Comparison of ENCODE assay signal across 26 cellular contexts in genomic region chr15:100598655-100599054, GRCh38. TPM values are rescaled to one million over a fixed set of nuclear protein-coding genes. Genes with fewer than 3 reads are reported as not detected.
DNase-seq lines count a peak whose midpoint lies in the region; ATAC-seq and TF ChIP-seq lines count a peak whose summit lies in the region.
"Had no signal": no experiment of that assay in that cellular context is flagged by ENCODE, and none has a peak within 500 bp of the region (broad histone marks: within the 10 kb centered on the region; RNA-seq: fewer than 3 reads in every experiment).

No MANE protein-coding gene starts in this region.

- no peak overlapping the region for H3K4me3 ChIP-seq in CD8-positive, alpha-beta T cell (ENCODE audit: low read depth, low read length)
- H3K4me3 ChIP-seq in GM23248, result no peak overlapping the region
- H3K4me3 ChIP-seq: breast epithelium, left ventricle myocardium inferior, Peyer's patch had no signal

- no peak for DNase-seq in CD4-positive, alpha-beta T cell
- no peak for DNase-seq in CD8-positive, alpha-beta T cell
- no peak for DNase-seq in activated CD8-positive, alpha-beta T cell treated with anti-CD3 and anti-CD28 coated beads, Interleukin-2, amount 10 ng/mL, durations not matched to agents 7 days and 5 days
- DNase-seq in natural killer cell (no peak), glutamatergic neuron (no peak), GM23248 (no peak)
- DNase-seq: activated CD4-positive, alpha-beta T cell treated with anti-CD3 and anti-CD28 coated beads for 1 hour; activated gamma-delta T cell; amygdala; DMS53; effector memory CD8-positive, alpha-beta T cell; foreskin fibroblast; GDM1; GOT3; hippocampal formation; left ventricle myocardium inferior; MM.1S; NCI-H1436; NCI-H510A; Peyer's patch; SIG-M5; small intestine; stimulated activated CD4-positive, alpha-beta T cell treated with anti-CD3 and anti-CD28 coated beads, Interleukin-1b, Interleukin-23, amount 100 ng/mL, for 48 hours; SW 1271 had no signal

- in situ Hi-C loops in GM23248 (cut with MboI), result no loop called here

- no peak overlapping the region for H2AFZ ChIP-seq in GM23248

- peak overlapping the region; percentile 67 for H3K27ac ChIP-seq in CD4-positive, alpha-beta T cell (ENCODE audit: low read depth, low read length)
- H3K27ac ChIP-seq in CD8-positive, alpha-beta T cell (ENCODE audit: low read depth, low read length), result peak overlapping the region; percentile 36
- H3K27ac ChIP-seq in GM23248, result no peak overlapping the region
- H3K27ac ChIP-seq: left ventricle myocardium inferior, Peyer's patch had no signal

- no peak for ATAC-seq in CD4-positive, alpha-beta T cell (ENCODE audit: poor library complexity)
- no peak for ATAC-seq in CD8-positive, alpha-beta T cell
- no peak for ATAC-seq in activated CD8-positive, alpha-beta T cell treated with anti-CD3 and anti-CD28 coated beads, Interleukin-2, amount 10 ng/mL, durations not matched to agents 7 days and 5 days
- no peak for ATAC-seq in natural killer cell
- no peak for ATAC-seq in GM21447 (IDR thresholded peaks at IDR 0.05; ENCODE audit: unreplicated experiment)
- ATAC-seq: effector memory CD8-positive, alpha-beta T cell had no signal

- peaks cover 95% of the 10 kb centered on the region for H3K79me2 ChIP-seq in GM23248 (ENCODE audit: insufficient read depth)

- peaks cover 16% of the 10 kb centered on the region for H3K36me3 Mint-ChIP-seq in CD4-positive, alpha-beta T cell (ENCODE audit: low read depth)
- H3K36me3 Mint-ChIP-seq in CD8-positive, alpha-beta T cell, result peaks cover 11% of the 10 kb centered on the region
- H3K36me3 Mint-ChIP-seq in activated CD8-positive, alpha-beta T cell treated with anti-CD3 and anti-CD28 coated beads, Interleukin-2, amount 10 ng/mL, durations not matched to agents 7 days and 5 days (ENCODE audit: low read depth), result peaks cover 42% of the 10 kb centered on the region
- no peaks in the 10 kb centered on the region for H3K36me3 Mint-ChIP-seq in natural killer cell
- H3K36me3 Mint-ChIP-seq in glutamatergic neuron (ENCODE audit: unreplicated experiment), result no peaks in the 10 kb centered on the region

- peaks cover 76% of the 10 kb centered on the region for H3K4me1 ChIP-seq in CD8-positive, alpha-beta T cell (ENCODE audit: insufficient read depth, low read length)
- peaks cover 11% of the 10 kb centered on the region; the same call in 1 of the 2 replicates for H3K4me1 ChIP-seq in GM23248 (ENCODE audit: insufficient read depth)

- peak overlapping the region; percentile 62 for H3K4me3 Mint-ChIP-seq in CD4-positive, alpha-beta T cell
- peak overlapping the region; percentile 20 for H3K4me3 Mint-ChIP-seq in CD8-positive, alpha-beta T cell
- no peak overlapping the region for H3K4me3 Mint-ChIP-seq in activated CD8-positive, alpha-beta T cell treated with anti-CD3 and anti-CD28 coated beads, Interleukin-2, amount 10 ng/mL, durations not matched to agents 7 days and 5 days
- H3K4me3 Mint-ChIP-seq in natural killer cell (no peak overlapping the region), glutamatergic neuron (ENCODE audit: unreplicated experiment) (no peak overlapping the region)

- no peak overlapping the region for H3K27ac Mint-ChIP-seq in CD4-positive, alpha-beta T cell
- H3K27ac Mint-ChIP-seq in CD8-positive, alpha-beta T cell, result peak overlapping the region; percentile 97
- H3K27ac Mint-ChIP-seq in activated CD8-positive, alpha-beta T cell treated with anti-CD3 and anti-CD28 coated beads, Interleukin-2, amount 10 ng/mL, durations not matched to agents 7 days and 5 days, result peak overlapping the region; percentile 99
- H3K27ac Mint-ChIP-seq in natural killer cell, result peak overlapping the region; percentile 29 to 85
- no peak overlapping the region for H3K27ac Mint-ChIP-seq in glutamatergic neuron (ENCODE audit: unreplicated experiment)

- no peaks in the 10 kb centered on the region for H3K9me3 ChIP-seq in CD4-positive, alpha-beta T cell (ENCODE audit: control insufficient read depth, low read length)
- no peaks in the 10 kb centered on the region for H3K9me3 ChIP-seq in CD8-positive, alpha-beta T cell (ENCODE audit: low read length)
- H3K9me3 ChIP-seq in GM23248 (ENCODE audit: low read depth), result no peaks in the 10 kb centered on the region
- H3K9me3 ChIP-seq: breast epithelium, left ventricle myocardium inferior, Peyer's patch had no signal

- CTCF ChIA-PET in CD4-positive, alpha-beta T cell (lab: Charles Lee), result interaction anchor here (1.5 to 1.9 kb wide), 3 partner anchors 26 to 670 kb away, joined by 5 to 7 read pairs (median 6); no protein-coding TSS in a partner anchor
- CTCF ChIA-PET in CD8-positive, alpha-beta T cell (lab: Charles Lee), result interaction anchor here (1.0 to 3.3 kb wide), 2 partner anchors 25 to 260 kb away, joined by 4 to 13 read pairs; no protein-coding TSS in a partner anchor
- CTCF ChIA-PET in activated CD8-positive, alpha-beta T cell treated with anti-CD3 and anti-CD28 coated beads, Interleukin-2, amount 10 ng/mL, durations not matched to agents 7 days and 5 days (lab: Charles Lee), result interaction anchor here (0.5 to 5.2 kb wide), 4 partner anchors 26 to 1391 kb away, joined by 3 to 54 read pairs (median 6); no protein-coding TSS in a partner anchor

- H3K9me3 Mint-ChIP-seq in CD4-positive, alpha-beta T cell, result no peaks in the 10 kb centered on the region
- H3K9me3 Mint-ChIP-seq in CD8-positive, alpha-beta T cell, result no peaks in the 10 kb centered on the region
- no peaks in the 10 kb centered on the region for H3K9me3 Mint-ChIP-seq in activated CD8-positive, alpha-beta T cell treated with anti-CD3 and anti-CD28 coated beads, Interleukin-2, amount 10 ng/mL, durations not matched to agents 7 days and 5 days (ENCODE audit: insufficient read depth)
- H3K9me3 Mint-ChIP-seq in natural killer cell (no peaks in the 10 kb centered on the region), glutamatergic neuron (ENCODE audit: unreplicated experiment) (no peaks in the 10 kb centered on the region)
- H3K9me3 Mint-ChIP-seq: effector memory CD8-positive, alpha-beta T cell had no signal

- H3K4me1 Mint-ChIP-seq in CD4-positive, alpha-beta T cell (ENCODE audit: low read depth), result peaks cover 67% of the 10 kb centered on the region
- peaks cover 68% of the 10 kb centered on the region for H3K4me1 Mint-ChIP-seq in CD8-positive, alpha-beta T cell (ENCODE audit: low read depth)
- peaks cover 63% of the 10 kb centered on the region for H3K4me1 Mint-ChIP-seq in activated CD8-positive, alpha-beta T cell treated with anti-CD3 and anti-CD28 coated beads, Interleukin-2, amount 10 ng/mL, durations not matched to agents 7 days and 5 days (ENCODE audit: low read depth)
- H3K4me1 Mint-ChIP-seq in natural killer cell, result peaks cover 45 to 47% of the 10 kb centered on the region in 2 donors
- H3K4me1 Mint-ChIP-seq in glutamatergic neuron (ENCODE audit: low read depth, unreplicated experiment), result peaks cover 2% of the 10 kb centered on the region

- POLR2A ChIA-PET in CD4-positive, alpha-beta T cell (lab: Charles Lee), result interaction anchor here (4.3 kb wide), 1 partner anchor 26 kb away, joined by 44 read pairs; no protein-coding TSS in a partner anchor
- POLR2A ChIA-PET in CD8-positive, alpha-beta T cell (lab: Charles Lee), result no interaction called here
- POLR2A ChIA-PET in activated CD8-positive, alpha-beta T cell treated with anti-CD3 and anti-CD28 coated beads, Interleukin-2, amount 10 ng/mL, durations not matched to agents 7 days and 5 days (lab: Charles Lee), result no interaction called here

- H4K20me1 ChIP-seq in GM23248 (ENCODE audit: insufficient read depth), result no peaks in the 10 kb centered on the region

- H3K27me3 Mint-ChIP-seq in CD4-positive, alpha-beta T cell, result no peaks in the 10 kb centered on the region
- H3K27me3 Mint-ChIP-seq in CD8-positive, alpha-beta T cell (ENCODE audit: low read depth), result no peaks in the 10 kb centered on the region
- H3K27me3 Mint-ChIP-seq in activated CD8-positive, alpha-beta T cell treated with anti-CD3 and anti-CD28 coated beads, Interleukin-2, amount 10 ng/mL, durations not matched to agents 7 days and 5 days (ENCODE audit: low read depth), result no peaks in the 10 kb centered on the region
- H3K27me3 Mint-ChIP-seq in natural killer cell (ENCODE audit: low read depth in 2 of 2) (no peaks in the 10 kb centered on the region), glutamatergic neuron (ENCODE audit: unreplicated experiment) (no peaks in the 10 kb centered on the region)
- H3K27me3 Mint-ChIP-seq: effector memory CD8-positive, alpha-beta T cell had no signal

- TF ChIP-seq CTCF in CD4-positive, alpha-beta T cell (IDR thresholded peaks at IDR 0.05), result no peak
- TF ChIP-seq CTCF in CD8-positive, alpha-beta T cell (IDR thresholded peaks at IDR 0.05), result no peak
- TF ChIP-seq CTCF in natural killer cell (IDR thresholded peaks at IDR 0.05) (no peak), glutamatergic neuron (IDR thresholded peaks at IDR 0.05; ENCODE audit: partially characterized antibody, unreplicated experiment) (no peak)

- H3K36me3 ChIP-seq in CD8-positive, alpha-beta T cell (ENCODE audit: insufficient read depth, low read length), result no peaks in the 10 kb centered on the region
- no peaks in the 10 kb centered on the region for H3K36me3 ChIP-seq in GM23248 (ENCODE audit: low read depth)
- H3K36me3 ChIP-seq: breast epithelium, left ventricle myocardium inferior, Peyer's patch had no signal

- H3K9ac ChIP-seq in GM23248, result no peak overlapping the region

- H3F3A ChIP-seq in GM23248 (ENCODE audit: insufficient read depth), result no peaks in the 10 kb centered on the region

- intact Hi-C loops in CD4-positive, alpha-beta T cell (cut with DNase I, micrococcal nuclease), result loop anchor here in 1 of 2 experiments (10.0 kb wide), 1 partner anchor 674 kb away; no protein-coding TSS in a partner anchor
- intact Hi-C loops in CD8-positive, alpha-beta T cell (cut with DNase I, micrococcal nuclease), result loop anchor here in 1 of 2 experiments (5.0 kb wide), 2 partner anchors 1054 to 1346 kb away; partner anchors contain the start of genes LRRC28 and TM2D3
- intact Hi-C loops in natural killer cell (cut with micrococcal nuclease), result no loop called here

- WGBS in GM23248 (ENCODE audit: low coverage in 1 of 2, low lambda C conversion rate in 2 of 2, missing lambda C conversion rate in 2 of 2), 2 experiments, result 97 to 100% methylated on average over 1 of the region's 1 CpG

- no peaks in the 10 kb centered on the region for H3K9me2 ChIP-seq in GM23248 (ENCODE audit: insufficient read depth)

- no peaks in the 10 kb centered on the region for H3K27me3 ChIP-seq in CD4-positive, alpha-beta T cell (ENCODE audit: control insufficient read depth, insufficient read depth, low read length)
- H3K27me3 ChIP-seq in CD8-positive, alpha-beta T cell (ENCODE audit: insufficient read depth, low read length), result no peaks in the 10 kb centered on the region
- no peaks in the 10 kb centered on the region for H3K27me3 ChIP-seq in GM23248 (replicated peaks; ENCODE audit: insufficient read depth)
- H3K27me3 ChIP-seq: breast epithelium, Peyer's patch had no signal

- H3K4me2 ChIP-seq in GM23248 (ENCODE audit: unreplicated experiment), result no peak overlapping the region

RNA-seq across cellular contexts. Expression of gene LINS1, which starts 3.3 kb away (rescaled TPM):
- total RNA-seq in CD4-positive, alpha-beta T cell, result 10 to 100 TPM; 38.9 to 39.6 TPM
- total RNA-seq in CD8-positive, alpha-beta T cell, result 10 to 100 TPM; 42.8 to 45.9 TPM
- 10 to 100 TPM; 40.9 to 45.3 TPM for total RNA-seq in activated CD8-positive, alpha-beta T cell treated with anti-CD3 and anti-CD28 coated beads, Interleukin-2, amount 10 ng/mL, durations not matched to agents 7 days and 5 days
- total RNA-seq in natural killer cell, result 10 to 100 TPM; 26.1 to 28.2 (median 26.7) TPM
- 15.0 TPM for total RNA-seq in glutamatergic neuron (ENCODE audit: unreplicated experiment)
- 13.6 and 20.4 TPM in 2 replicates for total RNA-seq in GM23248 (2014; rRNA removed; shearing (Covaris generic))
- 6.8 and 9.6 TPM in 2 replicates for polyA plus RNA-seq in GM23248 (2016; fragmentation: Nextera tagmentation; extraction: Ambion mirVana)

RNA-seq across cellular contexts. Expression of gene ASB7, which starts 3.7 kb away (rescaled TPM):
- 10 to 100 TPM; 14.9 to 16.7 TPM for total RNA-seq in CD4-positive, alpha-beta T cell
- total RNA-seq in CD8-positive, alpha-beta T cell, result 10 to 100 TPM; 17.2 to 19.9 TPM
- total RNA-seq in activated CD8-positive, alpha-beta T cell treated with anti-CD3 and anti-CD28 coated beads, Interleukin-2, amount 10 ng/mL, durations not matched to agents 7 days and 5 days, result 10 to 100 TPM; 17.7 to 18.5 TPM
- total RNA-seq in natural killer cell (10 to 100 TPM; 16.1 to 23.1 (median 20.5) TPM), glutamatergic neuron (ENCODE audit: unreplicated experiment) (14.5 TPM)
- 9.4 and 13.2 TPM in 2 replicates for total RNA-seq in GM23248 (2014; rRNA removed; shearing (Covaris generic))
- polyA plus RNA-seq in GM23248 (2016; fragmentation: Nextera tagmentation; extraction: Ambion mirVana), result 7.8 and 8.1 TPM in 2 replicates

Comparison
In these comparisons a context has a peak if more than half of its experiments do, and no peak if none do; other contexts are left out.
1. H3K27ac Mint-ChIP-seq: peak in CD8-positive, alpha-beta T cell (single experiment), activated CD8-positive, alpha-beta T cell treated with anti-CD3 and anti-CD28 coated beads, Interleukin-2, amount 10 ng/mL, durations not matched to agents 7 days and 5 days (single experiment) and natural killer cell (2 of 2); none in CD4-positive, alpha-beta T cell (single experiment) and glutamatergic neuron (single experiment).
2. H3K4me3 Mint-ChIP-seq: peak in CD4-positive, alpha-beta T cell (single experiment) and CD8-positive, alpha-beta T cell (single experiment); none in activated CD8-positive, alpha-beta T cell treated with anti-CD3 and anti-CD28 coated beads, Interleukin-2, amount 10 ng/mL, durations not matched to agents 7 days and 5 days (single experiment), natural killer cell (single experiment) and glutamatergic neuron (single experiment).